ENCODE assay signal across 36 cellular contexts in the genomic region with DNA sequence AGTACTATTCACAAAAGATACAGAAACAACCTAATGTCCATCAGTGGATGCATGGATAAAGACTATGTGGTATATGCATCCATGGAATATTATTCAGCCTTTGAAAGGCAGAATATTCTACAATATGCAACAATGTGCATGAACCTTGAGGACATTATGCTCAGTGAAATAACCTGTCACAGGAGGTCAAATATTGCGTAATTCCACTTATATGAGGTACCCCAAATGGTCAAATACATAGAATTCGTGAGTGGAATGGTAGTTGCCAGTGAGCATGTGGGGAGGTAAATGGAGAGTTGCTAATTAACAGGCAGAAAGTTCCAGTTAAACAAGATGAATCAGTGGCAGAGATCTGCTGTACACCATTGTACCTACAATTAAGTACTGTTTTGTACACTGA. TPM values are rescaled to one million over a fixed set of nuclear protein-coding genes. Genes with fewer than 3 reads are reported as not detected.
"Had no signal": no experiment of that assay in that cellular context is flagged by ENCODE, and none has a peak within 500 bp of the region (broad histone marks: within the 10 kb centered on the region; RNA-seq: fewer than 3 reads in every experiment).

No MANE protein-coding gene starts in this region.

- FAIRE-seq: astrocyte, TTC549 had no signal

- H3K4me3 ChIP-seq: adrenal gland, body of pancreas, breast epithelium had no signal

- H3K36me3 ChIP-seq: adrenal gland, brain microvascular endothelial cell, breast epithelium had no signal

- DNase-seq: activated B cell treated with CpG ODN at 0.5 μM for 24 hours; activated CD4-positive, alpha-beta memory T cell treated with anti-CD3 and anti-CD28 coated beads for 36 hours; activated CD4-positive, alpha-beta T cell treated with anti-CD3 and anti-CD28 coated beads for 4 hours; activated CD4-positive, alpha-beta T cell treated with anti-CD3 and anti-CD28 coated beads, Interleukin-2, amount 10 ng/mL, durations not matched to agents 24 days and 14 days; activated CD4-positive, alpha-beta T cell treated with anti-CD3 and anti-CD28 coated beads, Interleukin-2, amount 50 U/mL, for 1 hour; activated CD4-positive, alpha-beta T cell treated with anti-CD3 and anti-CD28 coated beads, Interleukin-2, amount 50 U/mL, for 4 hours; activated CD4-positive, CD25-positive, alpha-beta regulatory T cell treated with anti-CD3 and anti-CD28 coated beads, Interleukin-2, amount 50 U/mL, for 72 hours; activated CD8-positive, alpha-beta memory T cell treated with anti-CD3 and anti-CD28 coated beads, Interleukin-2, amount 50 U/mL, for 4 hours; activated CD8-positive, alpha-beta T cell treated with anti-CD3 and anti-CD28 coated beads for 36 hours; activated effector memory CD4-positive, alpha-beta T cell treated with anti-CD3 and anti-CD28 coated beads, Interleukin-2, amount 50 U/mL, for 16 hours; activated gamma-delta T cell treated with Interleukin-2 at 50 U/mL for 16 hours; activated naive CD4-positive, alpha-beta T cell; activated naive CD4-positive, alpha-beta T cell treated with anti-CD3 and anti-CD28 coated beads for 36 hours; activated naive CD4-positive, alpha-beta T cell treated with anti-CD3 and anti-CD28 coated beads, Interleukin-2, amount 50 U/mL, for 16 hours; activated naive CD8-positive, alpha-beta T cell treated with anti-CD3 and anti-CD28 coated beads for 36 hours; activated T-cell treated with anti-CD3 and anti-CD28 coated beads for 4 hours; activated T-cell treated with anti-CD3 and anti-CD28 coated beads, Interleukin-2, amount 50 U/mL, for 1 hour; activated T-cell treated with anti-CD3 and anti-CD28 coated beads, Interleukin-2, amount 50 U/mL, for 4 hours; activated T-cell treated with anti-CD3 and anti-CD28 coated beads, Interleukin-2, amount 50 U/mL, for 72 hours; adrenal gland; amniotic stem cell; aorta; body of pancreas; brain microvascular endothelial cell; central memory CD4-positive, alpha-beta T cell; T-helper 2 cell; T-helper 9 cell had no signal

- H3K4me1 ChIP-seq: adrenal gland, body of pancreas, breast epithelium had no signal

- H3K27ac ChIP-seq: adrenal gland, body of pancreas, brain microvascular endothelial cell, breast epithelium, VCaP had no signal

- H3K27me3 ChIP-seq: body of pancreas, brain microvascular endothelial cell, breast epithelium had no signal

- H3K9me3 ChIP-seq: adrenal gland, body of pancreas, breast epithelium had no signal

- ATAC-seq: activated CD8-positive, alpha-beta T cell treated with anti-CD3 and anti-CD28 coated beads for 36 hours; activated naive CD4-positive, alpha-beta T cell treated with anti-CD3 and anti-CD28 coated beads, Interleukin-2, amount 50 U/mL, for 72 hours; activated T-cell treated with anti-CD3 and anti-CD28 coated beads, Interleukin-2, amount 50 U/mL, for 4 hours; activated T-cell treated with anti-CD3 and anti-CD28 coated beads, Interleukin-2, amount 50 U/mL, for 72 hours; activated T-helper 17 cell treated with anti-CD3 and anti-CD28 coated beads, Interleukin-2, amount 50 U/mL, for 72 hours; body of pancreas had no signal

RNA-seq across cellular contexts. Expression of a gene that starts 3.6 kb away (rescaled TPM):
- total RNA-seq: activated B cell treated with CpG ODN at 0.5 μM for 24 hours; activated CD4-positive, alpha-beta memory T cell treated with anti-CD3 and anti-CD28 coated beads for 36 hours; activated CD4-positive, alpha-beta T cell treated with anti-CD3 and anti-CD28 coated beads, Interleukin-2, amount 10 ng/mL, durations not matched to agents 24 days and 14 days; activated CD8-positive, alpha-beta memory T cell treated with anti-CD3 and anti-CD28 coated beads for 36 hours; activated CD8-positive, alpha-beta T cell treated with anti-CD3 and anti-CD28 coated beads for 36 hours; activated naive CD4-positive, alpha-beta T cell treated with anti-CD3 and anti-CD28 coated beads for 36 hours; activated naive CD4-positive, alpha-beta T cell treated with anti-CD3 and anti-CD28 coated beads, Interleukin-2, amount 50 U/mL, for 72 hours; activated naive CD8-positive, alpha-beta T cell treated with anti-CD3 and anti-CD28 coated beads for 36 hours; activated T-cell treated with anti-CD3 and anti-CD28 coated beads, Interleukin-2, amount 50 U/mL, for 4 hours; activated T-cell treated with anti-CD3 and anti-CD28 coated beads, Interleukin-2, amount 50 U/mL, for 72 hours; activated T-helper 1 cell treated with anti-CD3 and anti-CD28 coated beads, Interleukin-12 subunit alpha, Interleukin-12 subunit beta, Interleukin-2, Interleukin-4 antibody, amounts not matched to agents 30 ng/mL and 10 ng/mL and 1 ng/mL, durations not matched to agents 14 hours and 24 hours and 36 hours; activated T-helper 17 cell treated with anti-CD3 and anti-CD28 coated beads, Interleukin-2, amount 50 U/mL, for 72 hours had no signal

RNA-seq across cellular contexts. Expression of a gene that starts 53.9 kb away (rescaled TPM):
- total RNA-seq: activated B cell treated with CpG ODN at 0.5 μM for 24 hours; activated CD4-positive, alpha-beta T cell treated with anti-CD3 and anti-CD28 coated beads, Interleukin-2, amount 10 ng/mL, durations not matched to agents 24 days and 14 days; activated CD8-positive, alpha-beta T cell treated with anti-CD3 and anti-CD28 coated beads for 36 hours; activated naive CD4-positive, alpha-beta T cell treated with anti-CD3 and anti-CD28 coated beads for 36 hours; activated naive CD8-positive, alpha-beta T cell treated with anti-CD3 and anti-CD28 coated beads for 36 hours; activated T-cell treated with anti-CD3 and anti-CD28 coated beads, Interleukin-2, amount 50 U/mL, for 4 hours; adrenal gland; aorta; body of pancreas; cardiac septum had no signal
- polyA plus RNA-seq: aorta had no signal
